In genomic region chr1:28258628-28259251, GRCh38 we compare ENCODE assay signal across 8 cellular contexts. TPM values are rescaled to one million over a fixed set of nuclear protein-coding genes. Genes with fewer than 3 reads are reported as not detected.
DNase-seq lines count a peak whose midpoint lies in the region; ATAC-seq, FAIRE-seq and TF ChIP-seq lines count a peak whose summit lies in the region.

No MANE protein-coding gene starts in this region.

- in situ Hi-C loops in GM23248 (cut with MboI) = no loop called here

- no peak for FAIRE-seq in small intestine (lab: Jason Lieb, UNC)

- no peaks in the 10 kb centered on the region for H3K9me2 ChIP-seq in GM23248 (ENCODE audit: insufficient read depth)

- WGBS in GM23248 (ENCODE audit: low coverage in 1 of 2, low lambda C conversion rate in 2 of 2, missing lambda C conversion rate in 2 of 2), 2 experiments = 10 to 13% methylated on average over 12 of the region's 12 CpGs
- 8 to 10% methylated on average over 10 to 11 of the region's 12 CpGs for WGBS in esophagus squamous epithelium, 2 donors
- WGBS in small intestine, 3 donors = 5 to 15% (median 10%) methylated on average over 12 of the region's 12 CpGs

- peaks cover 20% of the 10 kb centered on the region for H3K4me1 ChIP-seq in GM23248 (ENCODE audit: insufficient read depth)
- H3K4me1 ChIP-seq in esophagus squamous epithelium = peaks cover 12 to 42% (median 17%) of the 10 kb centered on the region in 3 donors
- peaks cover 28 to 30% (median 30%) of the 10 kb centered on the region in 3 donors for H3K4me1 ChIP-seq in skeletal muscle tissue (ENCODE audit: control insufficient read depth in 3 of 3, insufficient read depth in 3 of 3, low read length in 3 of 3)
- peaks cover 9 to 16% of the 10 kb centered on the region in 2 donors for H3K4me1 ChIP-seq in small intestine (ENCODE audit: control insufficient read depth in 2 of 2, insufficient read depth in 1 of 2, low read depth in 1 of 2, low read length in 1 of 2)

- peak overlapping the region; percentile 57 for H2AFZ ChIP-seq in GM23248

- H3K79me2 ChIP-seq in GM23248 (ENCODE audit: insufficient read depth) = peaks cover 44% of the 10 kb centered on the region

- H3K4me2 ChIP-seq in GM23248 (ENCODE audit: unreplicated experiment) = peak overlapping the region; percentile 80

- H3K9ac ChIP-seq in GM23248 = peak overlapping the region; percentile 87
- H3K9ac ChIP-seq in SK-N-MC (ENCODE audit: insufficient read length) = peak overlapping the region; percentile 72
- peak overlapping the region; percentile 19 to 57 (median 40) for H3K9ac ChIP-seq in skeletal muscle tissue (ENCODE audit: low read depth in 1 of 3, low read length in 3 of 3)

- H3K36me3 ChIP-seq in GM23248 (ENCODE audit: low read depth) (no peaks in the 10 kb centered on the region), SK-N-MC (ENCODE audit: insufficient read depth, low read length) (no peaks in the 10 kb centered on the region; the same call in 1 of the 2 replicates), esophagus squamous epithelium (no peaks in the 10 kb centered on the region), skeletal muscle tissue (ENCODE audit: control insufficient read depth in 3 of 3, insufficient read depth in 3 of 3, low read length in 3 of 3) (no peaks in the 10 kb centered on the region), small intestine (ENCODE audit: control insufficient read depth in 2 of 2, insufficient read depth in 2 of 2, low read length in 2 of 2) (no peaks in the 10 kb centered on the region)

- H3K27me3 ChIP-seq in GM23248 (replicated peaks; ENCODE audit: insufficient read depth) (no peaks in the 10 kb centered on the region), esophagus squamous epithelium (no peaks in the 10 kb centered on the region), skeletal muscle tissue (ENCODE audit: control insufficient read depth in 3 of 3, insufficient read depth in 3 of 3, low read length in 3 of 3) (no peaks in the 10 kb centered on the region), small intestine (ENCODE audit: control insufficient read depth in 2 of 2, insufficient read depth in 2 of 2, low read length in 2 of 2) (no peaks in the 10 kb centered on the region)

- TF ChIP-seq CTCF in esophagus squamous epithelium (IDR thresholded peaks at IDR 0.05) = no peak

- intact Hi-C loops in esophagus squamous epithelium (cut with DNase I) = no loop called here

- peaks cover 29% of the 10 kb centered on the region for H4K20me1 ChIP-seq in GM23248 (ENCODE audit: insufficient read depth)

- H3K9me3 ChIP-seq in GM23248 (ENCODE audit: low read depth) (no peaks in the 10 kb centered on the region), SK-N-MC (ENCODE audit: low read depth, low read length) (no peaks in the 10 kb centered on the region), esophagus squamous epithelium (no peaks in the 10 kb centered on the region), skeletal muscle tissue (ENCODE audit: control insufficient read depth in 3 of 3, low read length in 3 of 3) (no peaks in the 10 kb centered on the region), small intestine (ENCODE audit: control insufficient read depth, low read depth) (no peaks in the 10 kb centered on the region)

- H3F3A ChIP-seq in GM23248 (ENCODE audit: insufficient read depth) = peaks cover 20% of the 10 kb centered on the region

- no peak for TF ChIP-seq POLR2A in esophagus squamous epithelium (IDR thresholded peaks at IDR 0.05)

- peak overlapping the region; percentile 55 for H3K4me3 ChIP-seq in GM23248
- H3K4me3 ChIP-seq in SK-N-MC = peak overlapping the region; percentile 96
- peak overlapping the region; percentile 83 to 98 (median 92) for H3K4me3 ChIP-seq in esophagus squamous epithelium
- H3K4me3 ChIP-seq in skeletal muscle tissue (ENCODE audit: low read length in 3 of 3) = peak overlapping the region; percentile 64 to 75 (median 71)
- peak overlapping the region in 1 of 2 donors; percentile 2 for H3K4me3 ChIP-seq in small intestine (ENCODE audit: low read depth in 1 of 2, low read length in 2 of 2)

- H3K27ac ChIP-seq in GM23248 = peak overlapping the region; percentile 99
- H3K27ac ChIP-seq in SK-N-MC = peak overlapping the region; percentile 87
- peak overlapping the region; percentile 75 to 95 (median 92) for H3K27ac ChIP-seq in esophagus squamous epithelium
- H3K27ac ChIP-seq in skeletal muscle tissue (ENCODE audit: low read depth, low read length) = peak overlapping the region; percentile 84
- H3K27ac ChIP-seq in small intestine (ENCODE audit: low read depth in 1 of 2, low read length in 1 of 2) = peak overlapping the region in 1 of 2 donors; percentile 91

- DNase-seq in GM23248 (peak; percentile 70), SK-N-MC (ENCODE audit: low read depth, low spot score) (no peak), esophagus squamous epithelium (lab: John Stamatoyannopoulos, UW) (no peak), small intestine (no peak), AG20443 (ENCODE audit: low spot score) (no peak)

- ATAC-seq in GM21515 (IDR thresholded peaks at IDR 0.05; ENCODE audit: unreplicated experiment) (no peak), GM18861 (IDR thresholded peaks at IDR 0.05; ENCODE audit: unreplicated experiment) (no peak)

RNA-seq across cellular contexts. Expression of gene SESN2, which starts 0.6 kb away (rescaled TPM):
- 57.8 and 58.4 TPM in 2 replicates for total RNA-seq in GM23248 (2014; rRNA removed; shearing (Covaris generic))
- polyA plus RNA-seq in GM23248 (2016; fragmentation: Nextera tagmentation; extraction: Ambion mirVana) = 34.3 and 34.5 TPM in 2 replicates
- total RNA-seq in esophagus squamous epithelium = 10 to 100 TPM in 2 of 4 donors, 1 to 10 TPM in 2; 7.8 to 20.6 (median 9.3) TPM
- 2.1 TPM for total RNA-seq in skeletal muscle tissue
- 10 to 100 TPM; 16.8 to 41.3 (median 19.5) TPM for polyA plus RNA-seq in small intestine

RNA-seq across cellular contexts. Expression of gene ATP5IF1, which starts 22.8 kb away (rescaled TPM):
- total RNA-seq in GM23248 (2014; rRNA removed; shearing (Covaris generic)) = 98.1 and 163 TPM in 2 replicates
- polyA plus RNA-seq in GM23248 (2016; fragmentation: Nextera tagmentation; extraction: Ambion mirVana) (418 and 421 TPM in 2 replicates), small intestine (1,000 to 10,000 TPM in 1 of 3 donors, 100 to 1,000 TPM in 2; 763 to 1,616 (median 824) TPM)
- total RNA-seq in esophagus squamous epithelium (100 to 1,000 TPM; 142 to 284 (median 180) TPM), skeletal muscle tissue (36.0 TPM)

RNA-seq across cellular contexts. Expression of gene DNAJC8, which starts 25.9 kb away (rescaled TPM):
- 52.7 and 53.0 TPM in 2 replicates for total RNA-seq in GM23248 (2014; rRNA removed; shearing (Covaris generic))
- polyA plus RNA-seq in GM23248 (2016; fragmentation: Nextera tagmentation; extraction: Ambion mirVana) (98.6 and 101 TPM in 2 replicates), small intestine (10 to 100 TPM; 62.2 to 72.7 (median 71.9) TPM)
- total RNA-seq in esophagus squamous epithelium (10 to 100 TPM; 27.4 to 55.1 (median 48.9) TPM), skeletal muscle tissue (27.1 TPM)
